In the genomic region with DNA sequence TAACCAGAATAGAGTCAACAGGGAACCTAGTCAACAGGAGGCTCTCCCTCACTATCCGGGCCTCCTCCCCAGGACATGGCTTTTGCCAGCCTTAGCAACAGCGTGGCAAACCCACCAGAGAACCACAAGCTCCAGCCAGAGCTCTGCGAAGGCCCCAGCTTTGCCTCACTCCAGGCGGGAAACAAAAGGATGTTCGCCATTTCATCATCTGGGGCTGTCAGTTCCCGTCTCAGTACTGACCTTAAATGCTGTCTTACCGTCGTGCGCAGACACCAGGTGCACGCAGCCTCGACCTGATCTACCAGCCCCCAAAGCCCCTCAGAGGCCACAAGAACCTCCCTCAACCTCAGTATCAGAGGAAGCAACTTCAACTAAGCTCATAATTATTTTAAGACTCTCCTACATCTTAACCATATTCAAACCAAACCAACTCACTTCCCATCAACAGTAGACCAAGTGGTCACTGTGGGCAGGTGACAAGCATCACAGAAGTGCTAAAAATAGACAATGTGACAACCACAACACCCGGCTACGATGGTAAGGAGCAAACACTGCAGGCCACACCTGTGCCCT, we compare ENCODE assay signal across 8 cellular contexts.
DNase-seq lines count a peak whose midpoint lies in the region; ATAC-seq, FAIRE-seq and TF ChIP-seq lines count a peak whose summit lies in the region.

No MANE protein-coding gene starts in this region.

- peak; percentile 55 for DNase-seq in stimulated activated CD4-positive, alpha-beta T cell treated with anti-CD3 and anti-CD28 coated beads, Interleukin-4, amount 100 ng/mL, for 24 hours
- no peak for DNase-seq in stimulated activated CD4-positive, alpha-beta T cell treated with anti-CD3 and anti-CD28 coated beads, Interleukin-4, amount 100 ng/mL, for 1 hour
- DNase-seq in activated T-cell treated with anti-CD3 and anti-CD28 coated beads, Interleukin-2, amount 50 U/mL, for 72 hours: peak; percentile 68 to 71
- no peak for DNase-seq in NCI-H526 (lab: John Stamatoyannopoulos, UW)
- no peak for DNase-seq in H54 (ENCODE audit: insufficient read length, low spot score)
- DNase-seq in NCI-H2196 treated with DMSO at 0.1 percent for 48 hours (lab: John Stamatoyannopoulos, UW; ENCODE audit: unreplicated experiment): no peak

- peaks cover 17 to 31% of the 10 kb centered on the region in 2 donors for H3K36me3 Mint-ChIP-seq in activated T-cell treated with anti-CD3 and anti-CD28 coated beads, Interleukin-2, amount 50 U/mL, for 72 hours (ENCODE audit: insufficient read depth in 2 of 2)

- peak overlapping the region; percentile 77 for H3K27ac Mint-ChIP-seq in activated T-cell treated with anti-CD3 and anti-CD28 coated beads, Interleukin-2, amount 50 U/mL, for 72 hours

- no peaks in the 10 kb centered on the region for H3K9me3 ChIP-seq in thymus (ENCODE audit: control insufficient read depth)

- 8% methylated on average over 13 of the region's 13 CpGs for WGBS in thymus

- H3K36me3 ChIP-seq in thymus (ENCODE audit: control insufficient read depth, insufficient read depth): peaks cover 8% of the 10 kb centered on the region

- peaks cover 100% of the 10 kb centered on the region for H3K4me1 Mint-ChIP-seq in activated T-cell treated with anti-CD3 and anti-CD28 coated beads, Interleukin-2, amount 50 U/mL, for 72 hours (ENCODE audit: low read depth)

- ATAC-seq in HG03066 (IDR thresholded peaks at IDR 0.05; ENCODE audit: low read depth, unreplicated experiment): peak; percentile 54
- peak; percentile 29 to 36 for ATAC-seq in activated T-cell treated with anti-CD3 and anti-CD28 coated beads, Interleukin-2, amount 50 U/mL, for 72 hours (replicated peaks in 1 of 2)

- FAIRE-seq in H54 (lab: Jason Lieb, UNC): no peak

- no peaks in the 10 kb centered on the region for H3K27me3 Mint-ChIP-seq in activated T-cell treated with anti-CD3 and anti-CD28 coated beads, Interleukin-2, amount 50 U/mL, for 72 hours (ENCODE audit: low read depth)

- H3K4me3 ChIP-seq in thymus (ENCODE audit: low read length): no peak overlapping the region

- no peaks in the 10 kb centered on the region for H3K27me3 ChIP-seq in thymus (ENCODE audit: control insufficient read depth, insufficient read depth)

- H3K27ac ChIP-seq in thymus (ENCODE audit: low read depth): peak overlapping the region; percentile 54

- peaks cover 33% of the 10 kb centered on the region for H3K4me1 ChIP-seq in thymus (ENCODE audit: control insufficient read depth, insufficient read depth, low read length)

- H3K4me3 Mint-ChIP-seq in activated T-cell treated with anti-CD3 and anti-CD28 coated beads, Interleukin-2, amount 50 U/mL, for 72 hours: peak overlapping the region; percentile 84 to 85

- no peak for TF ChIP-seq POLR2A in H54 (IDR thresholded peaks at IDR 0.05; ENCODE audit: low read depth, low read length)

- peaks cover 0 to 2% of the 10 kb centered on the region in 2 donors for H3K9me3 Mint-ChIP-seq in activated T-cell treated with anti-CD3 and anti-CD28 coated beads, Interleukin-2, amount 50 U/mL, for 72 hours

Comparison
In these comparisons a context has a peak if more than half of its experiments do, and no peak if none do; other contexts are left out.
1. DNase-seq: peak in stimulated activated CD4-positive, alpha-beta T cell treated with anti-CD3 and anti-CD28 coated beads, Interleukin-4, amount 100 ng/mL, for 24 hours (single experiment) and activated T-cell treated with anti-CD3 and anti-CD28 coated beads, Interleukin-2, amount 50 U/mL, for 72 hours (2 of 2); none in stimulated activated CD4-positive, alpha-beta T cell treated with anti-CD3 and anti-CD28 coated beads, Interleukin-4, amount 100 ng/mL, for 1 hour (single experiment), NCI-H526 (0 of 2), H54 (single experiment) and NCI-H2196 treated with DMSO at 0.1 percent for 48 hours (single experiment).